Comparison of ENCODE assay signal across 27 cellular contexts in the genomic region with DNA sequence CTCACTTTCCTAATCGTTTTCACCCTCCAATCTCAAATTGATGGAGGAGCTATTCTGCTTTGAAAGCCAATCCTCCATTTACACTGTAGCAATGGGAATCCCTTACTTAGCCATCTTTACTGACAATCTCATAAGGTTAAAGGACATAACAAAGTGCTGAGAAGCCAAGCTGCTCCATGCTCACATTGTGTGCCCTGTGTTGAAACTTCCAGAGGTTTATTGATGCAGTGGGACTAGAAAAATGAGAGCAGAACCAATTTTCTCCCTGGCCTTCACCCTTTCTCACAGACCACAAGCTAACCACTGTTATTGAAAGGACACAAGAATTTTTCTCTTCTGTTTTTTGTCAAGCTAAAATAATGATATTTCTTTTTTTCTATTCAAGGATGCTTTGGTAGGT.
"Had no signal": no experiment of that assay in that cellular context is flagged by ENCODE, and none has a peak within 500 bp of the region (broad histone marks: within the 10 kb centered on the region; RNA-seq: fewer than 3 reads in every experiment).

No MANE protein-coding gene starts in this region.

- FAIRE-seq: endometrium had no signal

- H3K36me3 Mint-ChIP-seq: naive thymus-derived CD4-positive, alpha-beta T cell had no signal

- H3K4me2 ChIP-seq: hepatocyte, smooth muscle cell had no signal

- H3K4me1 Mint-ChIP-seq: stimulated activated naive CD8-positive, alpha-beta T cell treated with anti-CD3 and anti-CD28 coated beads, Interleukin-15, amount 100 ng/mL, for 72 hours had no signal

- H3K27me3 Mint-ChIP-seq: stimulated activated naive CD8-positive, alpha-beta T cell treated with anti-CD3 and anti-CD28 coated beads, Interleukin-15, amount 100 ng/mL, for 72 hours had no signal

- H3K36me3 ChIP-seq: gastroesophageal sphincter, heart left ventricle, left lung, ovary, thyroid gland had no signal

- H3K9me3 ChIP-seq: gastroesophageal sphincter, left lung, ovary, psoas muscle, thyroid gland had no signal

- H3K4me1 ChIP-seq: foreskin keratinocyte, gastroesophageal sphincter, heart left ventricle, left lung, psoas muscle, thyroid gland had no signal

- H3K4me3 ChIP-seq: gastroesophageal sphincter, heart left ventricle, hepatocyte, left lung, ovary, psoas muscle, smooth muscle cell, thyroid gland had no signal

- H3K27me3 ChIP-seq: foreskin keratinocyte, gastroesophageal sphincter, heart left ventricle, hepatocyte, left lung, ovary, thyroid gland had no signal

- H3K27ac ChIP-seq: foreskin keratinocyte, gastroesophageal sphincter, heart left ventricle, hepatocyte, left lung, ovary, psoas muscle, thyroid gland had no signal

- ATAC-seq: effector memory CD8-positive, alpha-beta T cell; foreskin keratinocyte; gastroesophageal sphincter; heart left ventricle; left cardiac atrium; left lung; naive thymus-derived CD4-positive, alpha-beta T cell; psoas muscle; right cardiac atrium; stimulated activated naive CD8-positive, alpha-beta T cell treated with anti-CD3 and anti-CD28 coated beads, Interleukin-15, amount 100 ng/mL, for 72 hours had no signal

- H3K4me3 Mint-ChIP-seq: effector memory CD8-positive, alpha-beta T cell; naive thymus-derived CD4-positive, alpha-beta T cell; nephron; stimulated activated naive CD8-positive, alpha-beta T cell treated with anti-CD3 and anti-CD28 coated beads, Interleukin-15, amount 100 ng/mL, for 72 hours had no signal

- H3K27ac Mint-ChIP-seq: effector memory CD8-positive, alpha-beta T cell; naive thymus-derived CD4-positive, alpha-beta T cell; nephron; stimulated activated naive CD8-positive, alpha-beta T cell treated with anti-CD3 and anti-CD28 coated beads, Interleukin-15, amount 100 ng/mL, for 72 hours had no signal

- H3K9me3 Mint-ChIP-seq: effector memory CD8-positive, alpha-beta T cell; stimulated activated naive CD8-positive, alpha-beta T cell treated with anti-CD3 and anti-CD28 coated beads, Interleukin-15, amount 100 ng/mL, for 72 hours had no signal

- H2AFZ ChIP-seq: hepatocyte had no signal

- DNase-seq: cortex of kidney; effector memory CD8-positive, alpha-beta T cell; foreskin keratinocyte; heart left ventricle; left cardiac atrium; left lung; mesendoderm; midbrain; naive thymus-derived CD4-positive, alpha-beta T cell; occipital lobe; ovary; posterior cingulate gyrus; psoas muscle; right cardiac atrium; stimulated activated CD4-positive, alpha-beta T cell treated with anti-CD3 and anti-CD28 coated beads, Interleukin-12 subunit alpha, Interleukin-12 subunit beta, amount 100 ng/mL, for 4 hours; stimulated activated CD4-positive, alpha-beta T cell treated with anti-CD3 and anti-CD28 coated beads, Interleukin-1b, Interleukin-23, amount 100 ng/mL, for 48 hours; stimulated activated CD4-positive, alpha-beta T cell treated with anti-CD3 and anti-CD28 coated beads, Interleukin-4, amount 100 ng/mL, for 1 hour; stimulated activated CD8-positive, alpha-beta memory T cell treated with anti-CD3 and anti-CD28 coated beads, Interleukin-4, amount 100 ng/mL, for 48 hours; stimulated activated naive CD4-positive, alpha-beta T cell; stimulated activated naive CD8-positive, alpha-beta T cell treated with anti-CD3 and anti-CD28 coated beads, Interleukin-15, amount 100 ng/mL, for 72 hours; thyroid gland; trophoblast cell had no signal
